Comparison of ENCODE assay signal across 8 cellular contexts in the genomic region with DNA sequence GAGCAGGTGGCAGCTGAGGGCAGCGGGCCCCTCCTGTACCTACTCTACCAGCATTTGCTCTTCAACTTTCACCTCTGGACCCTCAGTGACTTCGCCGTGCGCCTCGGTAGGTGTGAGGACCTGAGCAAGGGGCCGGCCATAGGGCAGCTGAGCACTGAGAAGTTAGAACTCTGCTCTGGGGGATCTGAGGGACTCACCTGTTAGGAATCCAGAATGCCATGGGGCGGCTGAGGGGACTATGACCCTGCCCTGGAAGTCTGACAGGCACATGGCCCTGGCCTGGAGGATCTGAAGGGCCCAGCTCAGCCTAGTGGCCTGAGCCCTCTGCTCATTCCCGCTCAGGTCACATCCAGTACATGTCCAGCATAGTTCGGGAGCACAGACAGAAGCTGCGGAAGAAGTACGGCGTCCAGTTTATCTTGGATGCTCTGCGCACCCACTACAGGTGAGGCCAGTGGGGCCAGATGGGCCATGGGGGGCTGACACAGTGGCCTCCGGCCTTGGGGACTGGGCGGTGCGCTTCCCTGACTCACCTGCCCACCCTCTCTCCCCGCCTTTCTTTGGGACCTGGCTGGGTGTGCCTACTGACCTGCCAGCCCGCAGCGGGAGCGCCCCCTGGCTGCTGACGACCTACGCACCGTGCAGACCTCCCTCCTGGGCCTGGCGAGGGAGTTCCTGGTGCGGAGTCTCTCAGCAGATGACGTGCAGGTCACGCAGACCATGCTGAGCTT. TPM values are rescaled to one million over a fixed set of nuclear protein-coding genes. Genes with fewer than 3 reads are reported as not detected.
DNase-seq lines count a peak whose midpoint lies in the region; ATAC-seq and TF ChIP-seq lines count a peak whose summit lies in the region.

No MANE protein-coding gene starts in this region.

- H3K36me3 ChIP-seq in SJCRH30 (no peaks in the 10 kb centered on the region), heart right ventricle (peaks cover 0 to 96% (median 0%) of the 10 kb centered on the region in 9 donors)

- WGBS in heart right ventricle, 2 donors, result 59 to 61% methylated on average over 27 of the region's 27 CpGs

- H3K9me3 Mint-ChIP-seq in activated naive CD4-positive, alpha-beta T cell treated with anti-CD3 and anti-CD28 coated beads, Interleukin-2, amount 10 ng/mL, durations not matched to agents 7 days and 5 days, result no peaks in the 10 kb centered on the region

- ATAC-seq in heart right ventricle (peak; percentile 63 to 87 (median 74)), GM21381 (IDR thresholded peaks at IDR 0.05; ENCODE audit: unreplicated experiment) (no peak)

- peak; percentile 74 to 89 (median 83) for TF ChIP-seq CTCF in heart right ventricle (IDR thresholded peaks at IDR 0.05)

- H3K36me3 Mint-ChIP-seq in activated naive CD4-positive, alpha-beta T cell treated with anti-CD3 and anti-CD28 coated beads, Interleukin-2, amount 10 ng/mL, durations not matched to agents 7 days and 5 days, result peaks cover 44% of the 10 kb centered on the region

- DNase-seq in NK-92 treated with Interleukin-12 subunit alpha and Interleukin-12 subunit beta, amount 100 ng/mL, for 24 hours (lab: John Stamatoyannopoulos, UW), result peak; percentile 15
- DNase-seq in NK-92 (lab: John Stamatoyannopoulos, UW; ENCODE audit: unreplicated experiment), result no peak
- DNase-seq in SJCRH30, result peak; percentile 49 to 61
- DNase-seq in activated naive CD4-positive, alpha-beta T cell treated with anti-CD3 and anti-CD28 coated beads, Interleukin-2, amount 10 ng/mL, durations not matched to agents 7 days and 5 days, result peak; percentile 81
- peak; percentile 65 to 78 for DNase-seq in heart right ventricle
- DNase-seq in stimulated activated CD4-positive, alpha-beta T cell treated with anti-CD3 and anti-CD28 coated beads, Interleukin-12 subunit alpha, Interleukin-12 subunit beta, amount 100 ng/mL, for 4 hours, result peak; percentile 73
- no peak for DNase-seq in NCI-H1694 (lab: John Stamatoyannopoulos, UW)

- H3K4me3 Mint-ChIP-seq in activated naive CD4-positive, alpha-beta T cell treated with anti-CD3 and anti-CD28 coated beads, Interleukin-2, amount 10 ng/mL, durations not matched to agents 7 days and 5 days, result no peak overlapping the region

- intact Hi-C loops in heart right ventricle (cut with DNase I), result loop anchor here in 8 of 10 donors (1.0 to 10.0 kb wide), 5 partner anchors 73 to 293 kb away; partner anchors contain the start of gene TMIE (in 4 of the 8)

- no peaks in the 10 kb centered on the region for H3K9me3 ChIP-seq in SJCRH30 (replicated peaks)
- H3K9me3 ChIP-seq in heart right ventricle, result no peaks in the 10 kb centered on the region

- H3K27ac ChIP-seq in SJCRH30 (no peak overlapping the region), heart right ventricle (no peak overlapping the region)

- no peak overlapping the region for H3K4me3 ChIP-seq in SJCRH30
- no peak overlapping the region for H3K4me3 ChIP-seq in heart right ventricle

- H3K27me3 Mint-ChIP-seq in activated naive CD4-positive, alpha-beta T cell treated with anti-CD3 and anti-CD28 coated beads, Interleukin-2, amount 10 ng/mL, durations not matched to agents 7 days and 5 days, result no peaks in the 10 kb centered on the region

- peaks cover 12% of the 10 kb centered on the region for H3K4me1 ChIP-seq in SJCRH30
- H3K4me1 ChIP-seq in heart right ventricle, result peaks cover 0 to 14% (median 0%) of the 10 kb centered on the region in 9 donors

- no peaks in the 10 kb centered on the region for H3K27me3 ChIP-seq in SJCRH30
- no peaks in the 10 kb centered on the region for H3K27me3 ChIP-seq in heart right ventricle

- CTCF ChIA-PET in activated naive CD4-positive, alpha-beta T cell treated with anti-CD3 and anti-CD28 coated beads, Interleukin-2, amount 10 ng/mL, durations not matched to agents 7 days and 5 days (lab: Charles Lee), result interaction anchor here (0.6 to 4.4 kb wide), 17 partner anchors 8 to 89 kb away, joined by 3 to 28 read pairs (median 4); partner anchors contain the start of gene NBEAL2

- peaks cover 9% of the 10 kb centered on the region for H3K4me1 Mint-ChIP-seq in activated naive CD4-positive, alpha-beta T cell treated with anti-CD3 and anti-CD28 coated beads, Interleukin-2, amount 10 ng/mL, durations not matched to agents 7 days and 5 days

- no peak overlapping the region for H3K27ac Mint-ChIP-seq in activated naive CD4-positive, alpha-beta T cell treated with anti-CD3 and anti-CD28 coated beads, Interleukin-2, amount 10 ng/mL, durations not matched to agents 7 days and 5 days

RNA-seq across cellular contexts. Expression of gene NBEAL2, which starts 18.8 kb away (rescaled TPM):
- 0.28 and 0.95 TPM in 2 replicates for total RNA-seq in SJCRH30 (2014; rRNA removed; shearing (Covaris generic))
- total RNA-seq in heart right ventricle, result 10 to 100 TPM in 7 of 10 donors, 1 to 10 TPM in 3; 7.6 to 23.1 (median 10.8) TPM
- 10 to 100 TPM; 44.0 to 51.1 TPM for polyA plus RNA-seq in heart right ventricle

RNA-seq across cellular contexts. Expression of gene CCDC12, which starts 21.7 kb away (rescaled TPM):
- 30.1 and 37.8 TPM in 2 replicates for total RNA-seq in SJCRH30 (2014; rRNA removed; shearing (Covaris generic))
- 10 to 100 TPM; 28.8 to 39.9 (median 33.3) TPM for total RNA-seq in heart right ventricle
- 100 to 1,000 TPM in 1 of 2 donors, 10 to 100 TPM in 1; 86.1 to 137 TPM for polyA plus RNA-seq in heart right ventricle

Comparison
In these comparisons a context has a peak if more than half of its experiments do, and no peak if none do; other contexts are left out.
1. DNase-seq: peak in NK-92 treated with Interleukin-12 subunit alpha and Interleukin-12 subunit beta, amount 100 ng/mL, for 24 hours (single experiment), SJCRH30 (2 of 2), activated naive CD4-positive, alpha-beta T cell treated with anti-CD3 and anti-CD28 coated beads, Interleukin-2, amount 10 ng/mL, durations not matched to agents 7 days and 5 days (single experiment), heart right ventricle (2 of 2) and stimulated activated CD4-positive, alpha-beta T cell treated with anti-CD3 and anti-CD28 coated beads, Interleukin-12 subunit alpha, Interleukin-12 subunit beta, amount 100 ng/mL, for 4 hours (single experiment); none in NK-92 (single experiment) and NCI-H1694 (single experiment).